Comparison of ENCODE assay signal across 1 cellular context in the genomic region with DNA sequence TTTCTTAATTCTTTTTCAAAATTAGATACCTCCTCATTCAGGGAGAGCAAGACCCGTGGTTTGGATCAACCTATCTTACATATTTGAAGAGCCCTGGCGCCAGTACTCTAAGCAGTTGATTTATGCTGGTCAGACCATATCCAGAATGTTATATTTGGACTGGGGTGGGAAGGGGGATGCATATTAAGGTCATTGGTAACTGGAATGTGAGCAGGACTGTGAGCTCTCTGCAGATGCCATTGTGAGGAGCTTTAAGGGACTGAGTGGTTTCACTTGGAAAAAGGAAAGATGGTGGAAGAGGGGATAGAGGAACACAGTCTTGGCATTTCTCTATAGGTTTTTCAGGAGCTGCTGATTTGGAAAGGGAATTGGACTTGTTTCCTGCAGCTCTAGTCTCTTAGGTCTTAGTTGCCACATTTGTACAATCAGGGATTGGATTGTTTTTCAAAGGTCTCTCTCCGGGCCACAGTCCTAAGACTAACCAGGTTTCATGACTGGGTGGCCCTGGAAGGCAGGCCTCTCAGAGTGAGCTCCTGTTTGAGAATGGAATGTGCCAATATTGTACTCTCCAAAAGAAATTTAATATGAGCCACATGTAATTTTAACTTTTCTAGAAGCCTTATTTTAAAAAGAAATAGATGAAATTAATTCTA.
TF ChIP-seq lines count a peak whose summit lies in the region.

No MANE protein-coding gene starts in this region.

TF ChIP-seq in HCT116, 20 proteins besides CTCF, POLR2A, EP300 and RAD21 (continued from another document):
- TF ChIP-seq CEBPB (IDR thresholded peaks at IDR 0.05; ENCODE audit: low read depth) (no peak), TCF7L2 (IDR thresholded peaks at IDR 0.05; ENCODE audit: borderline replicate concordance, extremely low read depth, insufficient read depth, insufficient read length) (no peak), FOSL1 (IDR thresholded peaks at IDR 0.05; ENCODE audit: low read depth) (no peak), POLR2AphosphoS5 (IDR thresholded peaks at IDR 0.05; ENCODE audit: low read depth, low read length) (no peak), SP1 (IDR thresholded peaks at IDR 0.05; ENCODE audit: low read depth) (no peak), ZNF274 (IDR thresholded peaks at IDR 0.05; ENCODE audit: low read depth, low read length) (no peak), ELF1 (IDR thresholded peaks at IDR 0.05; ENCODE audit: borderline replicate concordance, low read depth) (no peak), EGR1 (IDR thresholded peaks at IDR 0.05; ENCODE audit: low read depth) (no peak), JUND (IDR thresholded peaks at IDR 0.05) (no peak), SRF (IDR thresholded peaks at IDR 0.05; ENCODE audit: low read depth) (no peak), YY1 (IDR thresholded peaks at IDR 0.05; ENCODE audit: extremely low read depth, insufficient replicate concordance, low read depth, low read length) (no peak), CBX3 (IDR thresholded peaks at IDR 0.05; ENCODE audit: low read depth) (no peak), EZH2 (IDR thresholded peaks at IDR 0.05) (no peak), EZH2phosphoT487 (IDR thresholded peaks at IDR 0.05; ENCODE audit: borderline replicate concordance) (no peak), SIN3A (IDR thresholded peaks at IDR 0.05; ENCODE audit: low read depth) (no peak)
- TF ChIP-seq, protein P1, sequence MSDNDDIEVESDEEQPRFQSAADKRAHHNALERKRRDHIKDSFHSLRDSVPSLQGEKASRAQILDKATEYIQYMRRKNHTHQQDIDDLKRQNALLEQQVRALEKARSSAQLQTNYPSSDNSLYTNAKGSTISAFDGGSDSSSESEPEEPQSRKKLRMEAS (IDR thresholded peaks at IDR 0.05), result no peak
- TF ChIP-seq, protein P2, sequence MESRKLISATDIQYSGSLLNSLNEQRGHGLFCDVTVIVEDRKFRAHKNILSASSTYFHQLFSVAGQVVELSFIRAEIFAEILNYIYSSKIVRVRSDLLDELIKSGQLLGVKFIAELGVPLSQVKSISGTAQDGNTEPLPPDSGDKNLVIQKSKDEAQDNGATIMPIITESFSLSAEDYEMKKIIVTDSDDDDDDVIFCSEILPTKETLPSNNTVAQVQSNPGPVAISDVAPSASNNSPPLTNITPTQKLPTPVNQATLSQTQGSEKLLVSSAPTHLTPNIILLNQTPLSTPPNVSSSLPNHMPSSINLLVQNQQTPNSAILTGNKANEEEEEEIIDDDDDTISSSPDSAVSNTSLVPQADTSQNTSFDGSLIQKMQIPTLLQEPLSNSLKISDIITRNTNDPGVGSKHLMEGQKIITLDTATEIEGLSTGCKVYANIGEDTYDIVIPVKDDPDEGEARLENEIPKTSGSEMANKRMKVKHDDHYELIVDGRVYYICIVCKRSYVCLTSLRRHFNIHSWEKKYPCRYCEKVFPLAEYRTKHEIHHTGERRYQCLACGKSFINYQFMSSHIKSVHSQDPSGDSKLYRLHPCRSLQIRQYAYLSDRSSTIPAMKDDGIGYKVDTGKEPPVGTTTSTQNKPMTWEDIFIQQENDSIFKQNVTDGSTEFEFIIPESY (IDR thresholded peaks at IDR 0.05; ENCODE audit: extremely low read depth, insufficient replicate concordance, low read length), result no peak
- TF ChIP-seq, protein P3, sequence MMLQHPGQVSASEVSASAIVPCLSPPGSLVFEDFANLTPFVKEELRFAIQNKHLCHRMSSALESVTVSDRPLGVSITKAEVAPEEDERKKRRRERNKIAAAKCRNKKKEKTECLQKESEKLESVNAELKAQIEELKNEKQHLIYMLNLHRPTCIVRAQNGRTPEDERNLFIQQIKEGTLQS (IDR thresholded peaks at IDR 0.05), result no peak
